Comparison of ENCODE assay signal across 1 cellular context in the genomic region with DNA sequence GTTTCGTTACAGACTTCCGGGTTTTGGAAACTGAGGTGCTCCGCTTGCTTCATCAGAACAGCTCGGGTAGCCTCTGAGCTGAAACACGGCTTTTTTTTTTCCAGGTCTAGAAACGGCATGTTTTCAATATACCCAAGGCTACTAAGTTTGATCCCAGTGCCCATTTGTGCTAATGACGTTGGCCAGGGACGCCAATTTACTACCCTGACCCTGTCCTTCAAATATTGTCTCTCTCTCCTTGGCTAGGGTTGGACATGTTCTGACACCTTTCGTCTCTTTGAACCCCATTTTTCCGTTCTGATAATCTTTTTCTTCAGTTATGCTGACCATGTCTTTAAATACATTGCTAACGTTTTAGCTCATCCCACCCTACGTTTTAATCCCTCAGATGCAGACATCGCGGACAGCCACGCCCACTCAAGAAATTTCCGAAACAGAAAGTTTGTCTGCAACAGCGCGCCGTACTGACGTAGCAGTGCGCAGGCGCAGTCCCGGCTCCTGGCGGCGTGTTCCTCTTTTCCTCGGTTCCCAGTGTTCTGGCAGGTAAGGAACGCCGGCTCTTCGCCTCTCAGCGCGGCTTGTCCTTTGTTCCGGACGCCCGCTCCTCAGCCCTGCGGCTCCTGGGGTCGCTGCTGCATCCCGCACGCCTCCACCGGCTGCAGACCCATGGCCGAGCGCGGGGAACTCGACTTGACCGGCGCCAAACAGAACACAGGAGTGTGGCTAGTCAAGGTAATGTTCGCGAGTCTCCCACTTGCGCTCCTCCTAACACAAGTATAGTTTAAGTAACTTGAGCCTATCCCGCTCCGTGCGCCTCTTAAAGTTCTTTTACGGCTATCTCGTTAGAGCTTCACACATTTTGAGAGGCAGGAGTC.
TF ChIP-seq lines count a peak whose summit lies in the region.

A gene with protein sequence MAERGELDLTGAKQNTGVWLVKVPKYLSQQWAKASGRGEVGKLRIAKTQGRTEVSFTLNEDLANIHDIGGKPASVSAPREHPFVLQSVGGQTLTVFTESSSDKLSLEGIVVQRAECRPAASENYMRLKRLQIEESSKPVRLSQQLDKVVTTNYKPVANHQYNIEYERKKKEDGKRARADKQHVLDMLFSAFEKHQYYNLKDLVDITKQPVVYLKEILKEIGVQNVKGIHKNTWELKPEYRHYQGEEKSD (plus strand): TSS at position 521 of the 875 bp plus-strand sequence. CDS start 146 bp downstream, at position 667.

TF ChIP-seq in K562, 482 proteins besides CTCF, POLR2A, EP300 and RAD21 (continued from another document and continues in another):
- TF ChIP-seq, protein P1, sequence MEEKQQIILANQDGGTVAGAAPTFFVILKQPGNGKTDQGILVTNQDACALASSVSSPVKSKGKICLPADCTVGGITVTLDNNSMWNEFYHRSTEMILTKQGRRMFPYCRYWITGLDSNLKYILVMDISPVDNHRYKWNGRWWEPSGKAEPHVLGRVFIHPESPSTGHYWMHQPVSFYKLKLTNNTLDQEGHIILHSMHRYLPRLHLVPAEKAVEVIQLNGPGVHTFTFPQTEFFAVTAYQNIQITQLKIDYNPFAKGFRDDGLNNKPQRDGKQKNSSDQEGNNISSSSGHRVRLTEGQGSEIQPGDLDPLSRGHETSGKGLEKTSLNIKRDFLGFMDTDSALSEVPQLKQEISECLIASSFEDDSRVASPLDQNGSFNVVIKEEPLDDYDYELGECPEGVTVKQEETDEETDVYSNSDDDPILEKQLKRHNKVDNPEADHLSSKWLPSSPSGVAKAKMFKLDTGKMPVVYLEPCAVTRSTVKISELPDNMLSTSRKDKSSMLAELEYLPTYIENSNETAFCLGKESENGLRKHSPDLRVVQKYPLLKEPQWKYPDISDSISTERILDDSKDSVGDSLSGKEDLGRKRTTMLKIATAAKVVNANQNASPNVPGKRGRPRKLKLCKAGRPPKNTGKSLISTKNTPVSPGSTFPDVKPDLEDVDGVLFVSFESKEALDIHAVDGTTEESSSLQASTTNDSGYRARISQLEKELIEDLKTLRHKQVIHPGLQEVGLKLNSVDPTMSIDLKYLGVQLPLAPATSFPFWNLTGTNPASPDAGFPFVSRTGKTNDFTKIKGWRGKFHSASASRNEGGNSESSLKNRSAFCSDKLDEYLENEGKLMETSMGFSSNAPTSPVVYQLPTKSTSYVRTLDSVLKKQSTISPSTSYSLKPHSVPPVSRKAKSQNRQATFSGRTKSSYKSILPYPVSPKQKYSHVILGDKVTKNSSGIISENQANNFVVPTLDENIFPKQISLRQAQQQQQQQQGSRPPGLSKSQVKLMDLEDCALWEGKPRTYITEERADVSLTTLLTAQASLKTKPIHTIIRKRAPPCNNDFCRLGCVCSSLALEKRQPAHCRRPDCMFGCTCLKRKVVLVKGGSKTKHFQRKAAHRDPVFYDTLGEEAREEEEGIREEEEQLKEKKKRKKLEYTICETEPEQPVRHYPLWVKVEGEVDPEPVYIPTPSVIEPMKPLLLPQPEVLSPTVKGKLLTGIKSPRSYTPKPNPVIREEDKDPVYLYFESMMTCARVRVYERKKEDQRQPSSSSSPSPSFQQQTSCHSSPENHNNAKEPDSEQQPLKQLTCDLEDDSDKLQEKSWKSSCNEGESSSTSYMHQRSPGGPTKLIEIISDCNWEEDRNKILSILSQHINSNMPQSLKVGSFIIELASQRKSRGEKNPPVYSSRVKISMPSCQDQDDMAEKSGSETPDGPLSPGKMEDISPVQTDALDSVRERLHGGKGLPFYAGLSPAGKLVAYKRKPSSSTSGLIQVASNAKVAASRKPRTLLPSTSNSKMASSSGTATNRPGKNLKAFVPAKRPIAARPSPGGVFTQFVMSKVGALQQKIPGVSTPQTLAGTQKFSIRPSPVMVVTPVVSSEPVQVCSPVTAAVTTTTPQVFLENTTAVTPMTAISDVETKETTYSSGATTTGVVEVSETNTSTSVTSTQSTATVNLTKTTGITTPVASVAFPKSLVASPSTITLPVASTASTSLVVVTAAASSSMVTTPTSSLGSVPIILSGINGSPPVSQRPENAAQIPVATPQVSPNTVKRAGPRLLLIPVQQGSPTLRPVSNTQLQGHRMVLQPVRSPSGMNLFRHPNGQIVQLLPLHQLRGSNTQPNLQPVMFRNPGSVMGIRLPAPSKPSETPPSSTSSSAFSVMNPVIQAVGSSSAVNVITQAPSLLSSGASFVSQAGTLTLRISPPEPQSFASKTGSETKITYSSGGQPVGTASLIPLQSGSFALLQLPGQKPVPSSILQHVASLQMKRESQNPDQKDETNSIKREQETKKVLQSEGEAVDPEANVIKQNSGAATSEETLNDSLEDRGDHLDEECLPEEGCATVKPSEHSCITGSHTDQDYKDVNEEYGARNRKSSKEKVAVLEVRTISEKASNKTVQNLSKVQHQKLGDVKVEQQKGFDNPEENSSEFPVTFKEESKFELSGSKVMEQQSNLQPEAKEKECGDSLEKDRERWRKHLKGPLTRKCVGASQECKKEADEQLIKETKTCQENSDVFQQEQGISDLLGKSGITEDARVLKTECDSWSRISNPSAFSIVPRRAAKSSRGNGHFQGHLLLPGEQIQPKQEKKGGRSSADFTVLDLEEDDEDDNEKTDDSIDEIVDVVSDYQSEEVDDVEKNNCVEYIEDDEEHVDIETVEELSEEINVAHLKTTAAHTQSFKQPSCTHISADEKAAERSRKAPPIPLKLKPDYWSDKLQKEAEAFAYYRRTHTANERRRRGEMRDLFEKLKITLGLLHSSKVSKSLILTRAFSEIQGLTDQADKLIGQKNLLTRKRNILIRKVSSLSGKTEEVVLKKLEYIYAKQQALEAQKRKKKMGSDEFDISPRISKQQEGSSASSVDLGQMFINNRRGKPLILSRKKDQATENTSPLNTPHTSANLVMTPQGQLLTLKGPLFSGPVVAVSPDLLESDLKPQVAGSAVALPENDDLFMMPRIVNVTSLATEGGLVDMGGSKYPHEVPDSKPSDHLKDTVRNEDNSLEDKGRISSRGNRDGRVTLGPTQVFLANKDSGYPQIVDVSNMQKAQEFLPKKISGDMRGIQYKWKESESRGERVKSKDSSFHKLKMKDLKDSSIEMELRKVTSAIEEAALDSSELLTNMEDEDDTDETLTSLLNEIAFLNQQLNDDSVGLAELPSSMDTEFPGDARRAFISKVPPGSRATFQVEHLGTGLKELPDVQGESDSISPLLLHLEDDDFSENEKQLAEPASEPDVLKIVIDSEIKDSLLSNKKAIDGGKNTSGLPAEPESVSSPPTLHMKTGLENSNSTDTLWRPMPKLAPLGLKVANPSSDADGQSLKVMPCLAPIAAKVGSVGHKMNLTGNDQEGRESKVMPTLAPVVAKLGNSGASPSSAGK (IDR thresholded peaks at IDR 0.05) = peak; percentile 54; the same call in 1 of the 2 replicates
- no peak for TF ChIP-seq GABPB1 (CRISPR knock-in tag; IDR thresholded peaks at IDR 0.05)
- TF ChIP-seq CBX1 (IDR thresholded peaks at IDR 0.05; ENCODE audit: low read depth) = no peak
- no peak for TF ChIP-seq ZNF507 (tag; conservative IDR thresholded peaks at IDR 0.05)
- TF ChIP-seq SAFB2 (IDR thresholded peaks at IDR 0.05; ENCODE audit: borderline replicate concordance, low read depth, low read length, severe bottlenecking) = no peak
- TF ChIP-seq CCAR2 (IDR thresholded peaks at IDR 0.05; ENCODE audit: low read depth, low read length) = no peak
- TF ChIP-seq CREB5 (CRISPR knock-in tag; IDR thresholded peaks at IDR 0.05) = no peak
- peak; percentile 51 for TF ChIP-seq TAF1 (IDR thresholded peaks at IDR 0.05; ENCODE audit: control insufficient read depth, extremely low read depth, insufficient read depth, low read length, severe bottlenecking)
- TF ChIP-seq ZZZ3 (IDR thresholded peaks at IDR 0.05) = no peak
- TF ChIP-seq MTA1 (IDR thresholded peaks at IDR 0.05; ENCODE audit: borderline replicate concordance) = no peak
- TF ChIP-seq ZNF174 (CRISPR knock-in tag; IDR thresholded peaks at IDR 0.05) = no peak
- TF ChIP-seq L3MBTL2 (IDR thresholded peaks at IDR 0.05) = peak; percentile 60
- TF ChIP-seq, protein P2, sequence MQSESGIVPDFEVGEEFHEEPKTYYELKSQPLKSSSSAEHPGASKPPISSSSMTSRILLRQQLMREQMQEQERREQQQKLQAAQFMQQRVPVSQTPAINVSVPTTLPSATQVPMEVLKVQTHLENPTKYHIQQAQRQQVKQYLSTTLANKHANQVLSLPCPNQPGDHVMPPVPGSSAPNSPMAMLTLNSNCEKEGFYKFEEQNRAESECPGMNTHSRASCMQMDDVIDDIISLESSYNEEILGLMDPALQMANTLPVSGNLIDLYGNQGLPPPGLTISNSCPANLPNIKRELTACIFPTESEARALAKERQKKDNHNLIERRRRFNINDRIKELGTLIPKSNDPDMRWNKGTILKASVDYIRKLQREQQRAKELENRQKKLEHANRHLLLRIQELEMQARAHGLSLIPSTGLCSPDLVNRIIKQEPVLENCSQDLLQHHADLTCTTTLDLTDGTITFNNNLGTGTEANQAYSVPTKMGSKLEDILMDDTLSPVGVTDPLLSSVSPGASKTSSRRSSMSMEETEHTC (IDR thresholded peaks at IDR 0.05) = no peak
- no peak for TF ChIP-seq ZNF384 (IDR thresholded peaks at IDR 0.05; ENCODE audit: low read depth, low read length)
- no peak for TF ChIP-seq ZKSCAN8 (CRISPR knock-in tag; IDR thresholded peaks at IDR 0.05)
- TF ChIP-seq BHLHE40 (IDR thresholded peaks at IDR 0.05; ENCODE audit: low read length) = no peak
- TF ChIP-seq, protein P3, sequence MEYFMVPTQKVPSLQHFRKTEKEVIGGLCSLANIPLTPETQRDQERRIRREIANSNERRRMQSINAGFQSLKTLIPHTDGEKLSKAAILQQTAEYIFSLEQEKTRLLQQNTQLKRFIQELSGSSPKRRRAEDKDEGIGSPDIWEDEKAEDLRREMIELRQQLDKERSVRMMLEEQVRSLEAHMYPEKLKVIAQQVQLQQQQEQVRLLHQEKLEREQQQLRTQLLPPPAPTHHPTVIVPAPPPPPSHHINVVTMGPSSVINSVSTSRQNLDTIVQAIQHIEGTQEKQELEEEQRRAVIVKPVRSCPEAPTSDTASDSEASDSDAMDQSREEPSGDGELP (CRISPR knock-in tag; IDR thresholded peaks at IDR 0.05; ENCODE audit: borderline replicate concordance) = peak; percentile 30; the same call in 1 of the 2 replicates
- peak; percentile 35; the same call in 1 of the 2 replicates for TF ChIP-seq CXXC5 (CRISPR knock-in tag; IDR thresholded peaks at IDR 0.05)
- TF ChIP-seq RAD51 (IDR thresholded peaks at IDR 0.05; ENCODE audit: borderline replicate concordance, low read depth) = no peak
- TF ChIP-seq NONO (IDR thresholded peaks at IDR 0.05; ENCODE audit: low read depth in 2 of 2, low read length in 1 of 2) = no peak
- no peak for TF ChIP-seq ZNF764 (CRISPR knock-in tag; IDR thresholded peaks at IDR 0.05; ENCODE audit: low read depth)
- TF ChIP-seq ZNF780A (CRISPR knock-in tag; IDR thresholded peaks at IDR 0.05) = no peak
- TF ChIP-seq MCM7 (IDR thresholded peaks at IDR 0.05) = no peak
- TF ChIP-seq FOXA3 (CRISPR knock-in tag; conservative IDR thresholded peaks at IDR 0.05 in 1 of 2, IDR thresholded peaks at IDR 0.05 in 1 of 2) = no peak
- no peak for TF ChIP-seq THAP12 (CRISPR knock-in tag; IDR thresholded peaks at IDR 0.05)
- no peak for TF ChIP-seq MBD2 (IDR thresholded peaks at IDR 0.05; ENCODE audit: borderline replicate concordance, low read depth)
- TF ChIP-seq, protein P4, sequence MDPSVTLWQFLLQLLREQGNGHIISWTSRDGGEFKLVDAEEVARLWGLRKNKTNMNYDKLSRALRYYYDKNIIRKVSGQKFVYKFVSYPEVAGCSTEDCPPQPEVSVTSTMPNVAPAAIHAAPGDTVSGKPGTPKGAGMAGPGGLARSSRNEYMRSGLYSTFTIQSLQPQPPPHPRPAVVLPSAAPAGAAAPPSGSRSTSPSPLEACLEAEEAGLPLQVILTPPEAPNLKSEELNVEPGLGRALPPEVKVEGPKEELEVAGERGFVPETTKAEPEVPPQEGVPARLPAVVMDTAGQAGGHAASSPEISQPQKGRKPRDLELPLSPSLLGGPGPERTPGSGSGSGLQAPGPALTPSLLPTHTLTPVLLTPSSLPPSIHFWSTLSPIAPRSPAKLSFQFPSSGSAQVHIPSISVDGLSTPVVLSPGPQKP (CRISPR knock-in tag; IDR thresholded peaks at IDR 0.05) = no peak
- TF ChIP-seq RBFOX2 (IDR thresholded peaks at IDR 0.05; ENCODE audit: low read depth, low read length) = peak; percentile 87
- TF ChIP-seq RNF219 (CRISPR knock-in tag; IDR thresholded peaks at IDR 0.05) = no peak
